ENCODE assay signal across 23 cellular contexts in genomic region chr10:104081998-104082397, GRCh38. TPM values are rescaled to one million over a fixed set of nuclear protein-coding genes. Genes with fewer than 3 reads are reported as not detected.
DNase-seq lines count a peak whose midpoint lies in the region; ATAC-seq and TF ChIP-seq lines count a peak whose summit lies in the region.
"Had no signal": no experiment of that assay in that cellular context is flagged by ENCODE, and none has a peak within 500 bp of the region (broad histone marks: within the 10 kb centered on the region; RNA-seq: fewer than 3 reads in every experiment).

No MANE protein-coding gene starts in this region.

- TF ChIP-seq CTCF in breast epithelium (IDR thresholded peaks at IDR 0.05), result no peak
- TF ChIP-seq CTCF in foreskin keratinocyte (conservative IDR thresholded peaks at IDR 0.05), result no peak

- no peaks in the 10 kb centered on the region for H3K9me3 ChIP-seq in breast epithelium
- H3K9me3 ChIP-seq: BLaER1 treated with 17β-estradiol and CSF1 and Interleukin-3, amounts not matched to agents 10 nM and 100 nM; SJCRH30 had no signal

- ATAC-seq in foreskin keratinocyte (no peak), GM21528 (IDR thresholded peaks at IDR 0.05; ENCODE audit: low FRiP score, unreplicated experiment) (no peak)
- ATAC-seq: HepG2, Right ventricle myocardium inferior had no signal

- DNase-seq in M059J (ENCODE audit: low read depth) (peak; percentile 21), breast epithelium (ENCODE audit: low spot score in 2 of 2) (peak in 1 of 2 donors; percentile 51), foreskin keratinocyte (peak in 1 of 2 donors; percentile 44), renal cortical epithelial cell (ENCODE audit: low read depth) (peak; percentile 69), T-helper 9 cell (no peak), HUDEP-2 (lab: John Stamatoyannopoulos, UW; ENCODE audit: unreplicated experiment in 76 of 76) (no peak)
- DNase-seq in stimulated activated CD4-positive, alpha-beta T cell treated with anti-CD3 and anti-CD28 coated beads, Interleukin-2, amount 100 ng/mL, for 24 hours, result no peak
- DNase-seq: AML-193; CD4-positive, alpha-beta T cell; GOT3; Karpas-422; MV-4-11; NCI-H1105; NCI-H1436 treated with DMSO at 0.1 percent for 48 hours; NCI-H1930; NCI-H2107; NCI-H524; NCI-H748 treated with DMSO at 0.1 percent for 48 hours; SJCRH30 had no signal

- H3K27me3 ChIP-seq in breast epithelium (no peaks in the 10 kb centered on the region), foreskin keratinocyte (no peaks in the 10 kb centered on the region)
- H3K27me3 ChIP-seq: BLaER1 treated with 17β-estradiol and CSF1 and Interleukin-3, amounts not matched to agents 10 nM and 100 nM; SJCRH30 had no signal

- intact Hi-C loops in breast epithelium (cut with DNase I; ENCODE audit: low total_unique reads), result no loop called here

- TF ChIP-seq POLR2A in breast epithelium (IDR thresholded peaks at IDR 0.05), result no peak

- H3K4me3 ChIP-seq in breast epithelium, result peak overlapping the region in 1 of 3 donors; percentile 43
- H3K4me3 ChIP-seq: BLaER1 treated with 17β-estradiol and CSF1 and Interleukin-3, amounts not matched to agents 10 nM and 100 nM; SJCRH30 had no signal

- H3K27ac ChIP-seq in breast epithelium, result peak overlapping the region; percentile 48 to 71
- H3K27ac ChIP-seq in foreskin keratinocyte, result peak overlapping the region; percentile 96
- H3K27ac ChIP-seq: BLaER1 treated with 17β-estradiol and CSF1 and Interleukin-3, amounts not matched to agents 10 nM and 100 nM; SJCRH30 had no signal

- H3K4me1 ChIP-seq in breast epithelium (no peaks in the 10 kb centered on the region), foreskin keratinocyte (peaks cover 18% of the 10 kb centered on the region)
- H3K4me1 ChIP-seq: BLaER1 treated with 17β-estradiol and CSF1 and Interleukin-3, amounts not matched to agents 10 nM and 100 nM had no signal

- no peaks in the 10 kb centered on the region for H3K36me3 ChIP-seq in breast epithelium
- H3K36me3 ChIP-seq: BLaER1 treated with 17β-estradiol and CSF1 and Interleukin-3, amounts not matched to agents 10 nM and 100 nM; SJCRH30 had no signal

RNA-seq across cellular contexts. Expression of gene COL17A1, which starts 3.7 kb away (rescaled TPM):
- 2.9 and 3.2 TPM in 2 replicates for total RNA-seq in M059J (2014; rRNA removed; shearing (Covaris generic))
- 10 to 100 TPM in 2 of 3 donors, under 1 TPM in 1; 0.16 to 56.1 (median 34.1) TPM for total RNA-seq in breast epithelium
- total RNA-seq in foreskin keratinocyte, result 1,970 and 2,423 TPM in 2 replicates
- polyA plus RNA-seq in foreskin keratinocyte, result 1,615 and 1,982 TPM in 2 replicates
- total RNA-seq in renal cortical epithelial cell, result 0.89 and 3.3 TPM in 2 replicates
- total RNA-seq: CD4-positive, alpha-beta T cell; HepG2; SJCRH30 had no signal

RNA-seq across cellular contexts. Expression of gene SFR1, which starts 40.0 kb away (rescaled TPM):
- total RNA-seq in M059J (2014; rRNA removed; shearing (Covaris generic)), result 12.4 and 17.3 TPM in 2 replicates
- total RNA-seq in breast epithelium (10 to 100 TPM in 1 of 3 donors, 1 to 10 TPM in 2; 6.3 to 11.4 (median 8.2) TPM), foreskin keratinocyte (16.4 and 16.5 TPM in 2 replicates), renal cortical epithelial cell (5.3 and 15.5 TPM in 2 replicates)
- polyA plus RNA-seq in foreskin keratinocyte, result 12.0 and 13.3 TPM in 2 replicates

Comparison
In these comparisons a context has a peak if more than half of its experiments do, and no peak if none do; other contexts are left out.
1. DNase-seq: peak in M059J (single experiment) and renal cortical epithelial cell (single experiment); none in T-helper 9 cell (single experiment), stimulated activated CD4-positive, alpha-beta T cell treated with anti-CD3 and anti-CD28 coated beads, Interleukin-2, amount 100 ng/mL, for 24 hours (0 of 2) and HUDEP-2 (0 of 76).
2. RNA of gene COL17A1, which starts 3.7 kb away (total RNA-seq): 1,970 to 2,423 TPM in foreskin keratinocyte; 0.16 to 56.1 TPM in breast epithelium, 2.9 to 3.2 TPM in M059J and 0.89 to 3.3 TPM in renal cortical epithelial cell; every median in the first group is over 10 times any median in the second.